ENCODE assay signal across 21 cellular contexts in the genomic region with DNA sequence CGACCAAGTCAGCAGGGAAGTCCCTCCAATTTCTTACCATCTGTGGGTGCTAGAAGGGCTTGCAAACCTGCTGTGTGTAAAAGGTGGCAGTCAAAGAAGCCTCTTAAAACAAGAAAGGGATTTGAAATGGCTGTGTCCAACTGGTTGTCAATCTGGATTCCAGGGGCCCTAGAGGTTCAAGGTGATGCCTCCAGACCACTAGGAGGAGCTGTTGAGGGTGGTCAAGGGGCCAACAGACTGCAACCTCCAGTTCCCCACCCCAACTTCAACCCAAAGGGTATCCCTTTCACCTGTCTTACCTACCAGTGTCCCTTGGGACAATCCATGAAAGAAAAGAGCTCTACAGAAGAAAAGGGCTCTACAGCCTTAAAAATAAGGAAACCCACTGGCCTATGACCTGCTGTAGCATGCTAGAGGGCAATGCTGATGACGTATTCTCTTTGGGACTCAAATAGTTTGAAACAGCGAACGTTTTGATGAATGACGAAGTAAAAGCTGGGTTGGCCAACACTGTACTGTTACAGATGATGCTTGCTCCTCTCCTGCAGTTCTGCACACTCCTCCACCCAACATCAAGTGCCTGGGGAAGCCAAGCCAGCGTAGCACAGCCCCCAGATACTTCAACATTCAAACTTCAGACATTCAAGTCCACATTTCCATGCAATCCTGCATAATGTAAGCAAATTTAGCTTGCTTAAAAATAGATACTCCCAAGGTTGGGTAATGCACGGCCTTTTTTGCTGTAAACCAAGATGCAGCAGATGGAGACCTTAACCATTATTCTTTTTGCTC. TPM values are rescaled to one million over a fixed set of nuclear protein-coding genes. Genes with fewer than 3 reads are reported as not detected.
DNase-seq lines count a peak whose midpoint lies in the region; TF ChIP-seq lines count a peak whose summit lies in the region.
"Had no signal": no experiment of that assay in that cellular context is flagged by ENCODE, and none has a peak within 500 bp of the region (broad histone marks: within the 10 kb centered on the region; RNA-seq: fewer than 3 reads in every experiment).

No MANE protein-coding gene starts in this region.

- intact Hi-C loops in tibial artery (cut with DNase I; ENCODE audit: low total_unique reads): no loop called here

- no peaks in the 10 kb centered on the region for H3K4me1 ChIP-seq in DOHH2 (ENCODE audit: control insufficient read depth, low read length)
- no peaks in the 10 kb centered on the region for H3K4me1 ChIP-seq in tibial artery
- H3K4me1 ChIP-seq: gastrocnemius medialis, psoas muscle had no signal

- H3K9me2 ChIP-seq in DOHH2 (replicated peaks; ENCODE audit: control insufficient read depth, low read length): no peaks in the 10 kb centered on the region

- H3K27ac Mint-ChIP-seq in nephron progenitor cell: no peak overlapping the region
- H3K27ac Mint-ChIP-seq: activated B cell treated with CpG ODN at 0.5 μM for 24 hours; CD4-positive, alpha-beta T cell; dendritic cell treated with granulocyte-macrophage colony-stimulating factor and Interleukin-4, amounts not matched to agents 40 ng/mL and 50 ng/mL, for 4 days; immature natural killer cell had no signal

- DNase-seq in NB4 (ENCODE audit: low read depth) (peak; percentile 12), nephron progenitor cell (no peak), NCI-H345 (lab: John Stamatoyannopoulos, UW) (no peak), SK-N-DZ (ENCODE audit: low spot score) (no peak), inferior parietal cortex (ENCODE audit: extremely low spot score) (no peak), tibial artery (no peak)
- DNase-seq: activated B cell treated with CpG ODN at 0.5 μM for 24 hours; activated CD4-positive, alpha-beta T cell treated with anti-CD3 and anti-CD28 coated beads, Interleukin-2, amount 50 U/mL, for 1 hour; activated T-cell treated with anti-CD3 and anti-CD28 coated beads, Interleukin-2, amount 50 U/mL, for 48 hours; CD4-positive, alpha-beta T cell; gastrocnemius medialis; immature natural killer cell; mesenchymal stem cell; NCI-H446 treated with DMSO at 0.1 percent for 48 hours; psoas muscle; stimulated activated naive CD4-positive, alpha-beta T cell treated with Interleukin-2 at 50 U/mL for 16 hours had no signal

- H3K36me3 Mint-ChIP-seq in nephron progenitor cell (ENCODE audit: low read depth): no peaks in the 10 kb centered on the region
- H3K36me3 Mint-ChIP-seq: immature natural killer cell had no signal

- TF ChIP-seq POLR2A in NB4 (IDR thresholded peaks at IDR 0.05; ENCODE audit: extremely low read depth, insufficient read length): no peak

- TF ChIP-seq CTCF in DOHH2 (IDR thresholded peaks at IDR 0.05; ENCODE audit: low read depth, low read length, poor library complexity, severe bottlenecking) (peak; percentile 21), GM12874 (IDR thresholded peaks at IDR 0.05; ENCODE audit: insufficient read depth, low read depth, low read length) (peak; percentile 34; the same call in 1 of the 2 replicates), NB4 (IDR thresholded peaks at IDR 0.05; ENCODE audit: low read depth, low read length) (peak; percentile 50), nephron progenitor cell (IDR thresholded peaks at IDR 0.05) (peak; percentile 11), tibial artery (IDR thresholded peaks at IDR 0.05) (no peak)

- H3K4me1 Mint-ChIP-seq in nephron progenitor cell: no peaks in the 10 kb centered on the region
- H3K4me1 Mint-ChIP-seq: activated B cell treated with CpG ODN at 0.5 μM for 24 hours; central memory CD8-positive, alpha-beta T cell; immature natural killer cell had no signal

- H3K9me3 Mint-ChIP-seq in nephron progenitor cell: no peaks in the 10 kb centered on the region
- H3K9me3 Mint-ChIP-seq: activated B cell treated with CpG ODN at 0.5 μM for 24 hours; CD4-positive, alpha-beta T cell; central memory CD8-positive, alpha-beta T cell; dendritic cell treated with granulocyte-macrophage colony-stimulating factor and Interleukin-4, amounts not matched to agents 40 ng/mL and 50 ng/mL, for 4 days; immature natural killer cell had no signal

- H3K9me3 ChIP-seq in DOHH2 (ENCODE audit: control insufficient read depth, insufficient read depth, low read length) (no peaks in the 10 kb centered on the region), tibial artery (no peaks in the 10 kb centered on the region)
- H3K9me3 ChIP-seq: gastrocnemius medialis, neutrophil, psoas muscle had no signal

- H3K27me3 ChIP-seq in DOHH2 (ENCODE audit: control insufficient read depth, low read length) (0 out of 2 replicates have a peak, but pooled peaks cover 7% of the 10 kb centered on the region), tibial artery (no peaks in the 10 kb centered on the region)
- H3K27me3 ChIP-seq: gastrocnemius medialis had no signal

- no peak overlapping the region for H3K4me2 ChIP-seq in DOHH2 (ENCODE audit: low read length)

- H3K27ac ChIP-seq in DOHH2 (ENCODE audit: low read depth, low read length) (no peak overlapping the region), tibial artery (no peak overlapping the region)
- H3K27ac ChIP-seq: gastrocnemius medialis, neutrophil, psoas muscle had no signal

- no peaks in the 10 kb centered on the region for H3K36me3 ChIP-seq in DOHH2 (ENCODE audit: control insufficient read depth, low read length)
- no peaks in the 10 kb centered on the region for H3K36me3 ChIP-seq in tibial artery
- H3K36me3 ChIP-seq: gastrocnemius medialis, neutrophil had no signal

- no peak overlapping the region for H3K4me3 ChIP-seq in DOHH2 (ENCODE audit: low read length)
- H3K4me3 ChIP-seq in NB4 (ENCODE audit: low read depth, low read length): no peak overlapping the region
- H3K4me3 ChIP-seq in tibial artery: no peak overlapping the region
- H3K4me3 ChIP-seq: gastrocnemius medialis, psoas muscle had no signal

- no peaks in the 10 kb centered on the region for H3K79me2 ChIP-seq in DOHH2 (ENCODE audit: control insufficient read depth, low read length)

- peaks cover 9% of the 10 kb centered on the region for H3K27me3 Mint-ChIP-seq in nephron progenitor cell (ENCODE audit: low read depth, poor library complexity)

- H3F3A ChIP-seq in DOHH2 (ENCODE audit: control insufficient read depth, insufficient read depth): no peaks in the 10 kb centered on the region

- H3K4me3 Mint-ChIP-seq in nephron progenitor cell: no peak overlapping the region
- H3K4me3 Mint-ChIP-seq: activated B cell treated with CpG ODN at 0.5 μM for 24 hours; CD4-positive, alpha-beta T cell; central memory CD8-positive, alpha-beta T cell; dendritic cell treated with granulocyte-macrophage colony-stimulating factor and Interleukin-4, amounts not matched to agents 40 ng/mL and 50 ng/mL, for 4 days; immature natural killer cell had no signal

- H4K20me1 ChIP-seq in DOHH2 (ENCODE audit: control insufficient read depth, insufficient read depth, low read depth, low read length): no peaks in the 10 kb centered on the region

RNA-seq across cellular contexts. Expression of a gene that starts 46.0 kb away (rescaled TPM):
- 50.0 and 56.0 TPM in 2 replicates for polyA plus RNA-seq in SK-N-DZ (2014; cell fraction: cytosol; rRNA removed)
- polyA plus RNA-seq in SK-N-DZ (2014; cell fraction: nucleus; rRNA removed): 147 and 157 TPM in 2 replicates

Comparison
In these comparisons a context has a peak if more than half of its experiments do, and no peak if none do; other contexts are left out.
1. CTCF ChIP-seq: peak in DOHH2 (single experiment), GM12874 (single experiment), NB4 (single experiment) and nephron progenitor cell (single experiment); none in tibial artery (0 of 2).